Comparison of ENCODE assay signal across 1 cellular context in the genomic region with DNA sequence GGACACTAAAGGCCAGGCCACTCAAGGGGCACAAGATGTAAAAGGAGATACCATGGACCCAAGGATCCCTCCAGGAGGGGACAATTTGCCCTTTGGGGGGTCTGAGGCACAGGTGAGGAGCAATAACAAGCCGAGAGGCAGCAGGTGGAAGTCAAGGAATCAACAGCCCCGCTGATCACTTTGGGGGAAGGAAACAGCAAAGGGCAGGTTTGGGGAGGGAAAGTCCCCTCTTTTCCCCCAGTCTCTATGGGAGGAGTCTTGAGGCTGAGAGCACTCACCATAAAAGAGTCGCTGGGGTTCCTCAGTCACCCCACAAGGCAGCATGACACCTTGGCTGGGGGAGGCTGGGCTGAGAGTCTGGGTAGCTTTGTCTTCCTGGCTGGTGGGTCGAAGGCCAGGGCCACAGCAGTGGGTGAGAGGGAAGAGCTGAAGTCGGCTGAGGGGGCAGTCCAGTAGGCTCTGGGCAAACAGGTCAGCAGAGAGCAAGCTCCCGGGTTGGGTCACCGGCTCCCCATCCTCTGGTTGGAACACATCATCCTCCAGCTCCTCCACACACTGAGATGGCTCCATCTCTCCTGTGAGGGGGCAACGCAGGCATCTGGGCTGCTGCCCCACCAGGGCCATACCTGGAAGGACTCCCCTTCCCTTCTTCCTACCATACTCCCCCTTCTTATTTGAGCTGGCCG.
TF ChIP-seq lines count a peak whose summit lies in the region.

No MANE protein-coding gene starts in this region.

TF ChIP-seq in GM23338, 12 proteins besides CTCF, POLR2A, EP300 and RAD21 (continued from another document):
- TF ChIP-seq, protein P1, sequence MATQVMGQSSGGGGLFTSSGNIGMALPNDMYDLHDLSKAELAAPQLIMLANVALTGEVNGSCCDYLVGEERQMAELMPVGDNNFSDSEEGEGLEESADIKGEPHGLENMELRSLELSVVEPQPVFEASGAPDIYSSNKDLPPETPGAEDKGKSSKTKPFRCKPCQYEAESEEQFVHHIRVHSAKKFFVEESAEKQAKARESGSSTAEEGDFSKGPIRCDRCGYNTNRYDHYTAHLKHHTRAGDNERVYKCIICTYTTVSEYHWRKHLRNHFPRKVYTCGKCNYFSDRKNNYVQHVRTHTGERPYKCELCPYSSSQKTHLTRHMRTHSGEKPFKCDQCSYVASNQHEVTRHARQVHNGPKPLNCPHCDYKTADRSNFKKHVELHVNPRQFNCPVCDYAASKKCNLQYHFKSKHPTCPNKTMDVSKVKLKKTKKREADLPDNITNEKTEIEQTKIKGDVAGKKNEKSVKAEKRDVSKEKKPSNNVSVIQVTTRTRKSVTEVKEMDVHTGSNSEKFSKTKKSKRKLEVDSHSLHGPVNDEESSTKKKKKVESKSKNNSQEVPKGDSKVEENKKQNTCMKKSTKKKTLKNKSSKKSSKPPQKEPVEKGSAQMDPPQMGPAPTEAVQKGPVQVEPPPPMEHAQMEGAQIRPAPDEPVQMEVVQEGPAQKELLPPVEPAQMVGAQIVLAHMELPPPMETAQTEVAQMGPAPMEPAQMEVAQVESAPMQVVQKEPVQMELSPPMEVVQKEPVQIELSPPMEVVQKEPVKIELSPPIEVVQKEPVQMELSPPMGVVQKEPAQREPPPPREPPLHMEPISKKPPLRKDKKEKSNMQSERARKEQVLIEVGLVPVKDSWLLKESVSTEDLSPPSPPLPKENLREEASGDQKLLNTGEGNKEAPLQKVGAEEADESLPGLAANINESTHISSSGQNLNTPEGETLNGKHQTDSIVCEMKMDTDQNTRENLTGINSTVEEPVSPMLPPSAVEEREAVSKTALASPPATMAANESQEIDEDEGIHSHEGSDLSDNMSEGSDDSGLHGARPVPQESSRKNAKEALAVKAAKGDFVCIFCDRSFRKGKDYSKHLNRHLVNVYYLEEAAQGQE (IDR thresholded peaks at IDR 0.05; ENCODE audit: unreplicated experiment): no peak
- TF ChIP-seq STAT1 (IDR thresholded peaks at IDR 0.05; ENCODE audit: unreplicated experiment) (no peak), ZNF331 (CRISPR knock-in tag; IDR thresholded peaks at IDR 0.05; ENCODE audit: low read depth) (no peak), POLR2AphosphoS5 (IDR thresholded peaks at IDR 0.05; ENCODE audit: low read depth) (no peak)
- TF ChIP-seq, protein P2, sequence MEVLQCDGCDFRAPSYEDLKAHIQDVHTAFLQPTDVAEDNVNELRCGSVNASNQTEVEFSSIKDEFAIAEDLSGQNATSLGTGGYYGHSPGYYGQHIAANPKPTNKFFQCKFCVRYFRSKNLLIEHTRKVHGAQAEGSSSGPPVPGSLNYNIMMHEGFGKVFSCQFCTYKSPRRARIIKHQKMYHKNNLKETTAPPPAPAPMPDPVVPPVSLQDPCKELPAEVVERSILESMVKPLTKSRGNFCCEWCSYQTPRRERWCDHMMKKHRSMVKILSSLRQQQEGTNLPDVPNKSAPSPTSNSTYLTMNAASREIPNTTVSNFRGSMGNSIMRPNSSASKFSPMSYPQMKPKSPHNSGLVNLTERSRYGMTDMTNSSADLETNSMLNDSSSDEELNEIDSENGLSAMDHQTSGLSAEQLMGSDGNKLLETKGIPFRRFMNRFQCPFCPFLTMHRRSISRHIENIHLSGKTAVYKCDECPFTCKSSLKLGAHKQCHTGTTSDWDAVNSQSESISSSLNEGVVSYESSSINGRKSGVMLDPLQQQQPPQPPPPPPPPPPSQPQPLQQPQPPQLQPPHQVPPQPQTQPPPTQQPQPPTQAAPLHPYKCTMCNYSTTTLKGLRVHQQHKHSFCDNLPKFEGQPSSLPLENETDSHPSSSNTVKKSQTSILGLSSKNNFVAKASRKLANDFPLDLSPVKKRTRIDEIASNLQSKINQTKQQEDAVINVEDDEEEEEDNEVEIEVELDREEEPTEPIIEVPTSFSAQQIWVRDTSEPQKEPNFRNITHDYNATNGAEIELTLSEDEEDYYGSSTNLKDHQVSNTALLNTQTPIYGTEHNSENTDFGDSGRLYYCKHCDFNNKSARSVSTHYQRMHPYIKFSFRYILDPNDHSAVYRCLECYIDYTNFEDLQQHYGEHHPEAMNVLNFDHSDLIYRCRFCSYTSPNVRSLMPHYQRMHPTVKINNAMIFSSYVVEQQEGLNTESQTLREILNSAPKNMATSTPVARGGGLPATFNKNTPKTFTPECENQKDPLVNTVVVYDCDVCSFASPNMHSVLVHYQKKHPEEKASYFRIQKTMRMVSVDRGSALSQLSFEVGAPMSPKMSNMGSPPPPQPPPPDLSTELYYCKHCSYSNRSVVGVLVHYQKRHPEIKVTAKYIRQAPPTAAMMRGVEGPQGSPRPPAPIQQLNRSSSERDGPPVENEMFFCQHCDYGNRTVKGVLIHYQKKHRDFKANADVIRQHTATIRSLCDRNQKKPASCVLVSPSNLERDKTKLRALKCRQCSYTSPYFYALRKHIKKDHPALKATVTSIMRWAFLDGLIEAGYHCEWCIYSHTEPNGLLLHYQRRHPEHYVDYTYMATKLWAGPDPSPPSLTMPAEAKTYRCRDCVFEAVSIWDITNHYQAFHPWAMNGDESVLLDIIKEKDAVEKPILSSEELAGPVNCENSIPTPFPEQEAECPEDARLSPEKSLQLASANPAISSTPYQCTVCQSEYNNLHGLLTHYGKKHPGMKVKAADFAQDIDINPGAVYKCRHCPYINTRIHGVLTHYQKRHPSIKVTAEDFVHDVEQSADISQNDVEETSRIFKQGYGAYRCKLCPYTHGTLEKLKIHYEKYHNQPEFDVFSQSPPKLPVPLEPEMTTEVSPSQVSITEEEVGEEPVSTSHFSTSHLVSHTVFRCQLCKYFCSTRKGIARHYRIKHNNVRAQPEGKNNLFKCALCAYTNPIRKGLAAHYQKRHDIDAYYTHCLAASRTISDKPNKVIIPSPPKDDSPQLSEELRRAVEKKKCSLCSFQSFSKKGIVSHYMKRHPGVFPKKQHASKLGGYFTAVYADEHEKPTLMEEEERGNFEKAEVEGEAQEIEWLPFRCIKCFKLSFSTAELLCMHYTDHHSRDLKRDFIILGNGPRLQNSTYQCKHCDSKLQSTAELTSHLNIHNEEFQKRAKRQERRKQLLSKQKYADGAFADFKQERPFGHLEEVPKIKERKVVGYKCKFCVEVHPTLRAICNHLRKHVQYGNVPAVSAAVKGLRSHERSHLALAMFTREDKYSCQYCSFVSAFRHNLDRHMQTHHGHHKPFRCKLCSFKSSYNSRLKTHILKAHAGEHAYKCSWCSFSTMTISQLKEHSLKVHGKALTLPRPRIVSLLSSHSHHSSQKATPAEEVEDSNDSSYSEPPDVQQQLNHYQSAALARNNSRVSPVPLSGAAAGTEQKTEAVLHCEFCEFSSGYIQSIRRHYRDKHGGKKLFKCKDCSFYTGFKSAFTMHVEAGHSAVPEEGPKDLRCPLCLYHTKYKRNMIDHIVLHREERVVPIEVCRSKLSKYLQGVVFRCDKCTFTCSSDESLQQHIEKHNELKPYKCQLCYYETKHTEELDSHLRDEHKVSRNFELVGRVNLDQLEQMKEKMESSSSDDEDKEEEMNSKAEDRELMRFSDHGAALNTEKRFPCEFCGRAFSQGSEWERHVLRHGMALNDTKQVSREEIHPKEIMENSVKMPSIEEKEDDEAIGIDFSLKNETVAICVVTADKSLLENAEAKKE (CRISPR knock-in tag; IDR thresholded peaks at IDR 0.05): no peak
TF ChIP-seq in GM23338: peak in this region for 0.
